16 cellular contexts compared by ENCODE assay signal in the genomic region with DNA sequence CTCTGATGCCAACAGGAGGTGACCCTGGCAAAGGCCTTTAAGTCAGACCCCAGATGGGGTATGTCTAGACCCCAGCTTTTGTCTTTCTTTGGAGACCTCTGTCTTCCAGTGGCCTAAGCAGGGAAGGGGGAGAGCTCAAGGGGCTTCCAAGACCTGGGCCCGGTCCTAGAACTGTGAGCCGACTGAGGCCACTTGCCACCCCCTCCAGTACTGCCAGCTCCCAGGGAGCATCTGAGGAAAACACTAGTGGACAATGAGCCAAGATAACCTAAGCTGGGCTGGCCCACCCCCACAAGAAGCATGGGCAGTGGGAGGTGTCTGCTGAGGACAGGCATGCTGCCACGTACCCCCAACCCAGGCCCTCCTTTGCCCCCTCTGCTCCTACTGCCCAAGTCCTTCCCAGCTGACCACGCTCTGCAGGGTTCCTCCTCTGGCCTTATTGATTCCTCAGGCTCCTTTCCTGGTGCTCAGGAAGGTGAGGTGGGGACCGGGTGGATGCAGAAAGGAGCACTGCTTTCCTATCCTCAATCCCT. TPM values are rescaled to one million over a fixed set of nuclear protein-coding genes. Genes with fewer than 3 reads are reported as not detected.
A peak's percentile ranks its signal among the peaks of the same experiment; 100 is the strongest.
DNase-seq lines count a peak whose midpoint lies in the region; ATAC-seq and TF ChIP-seq lines count a peak whose summit lies in the region.
"Had no signal": no experiment of that assay in that cellular context is flagged by ENCODE, and none has a peak within 500 bp of the region (broad histone marks: within the 10 kb centered on the region; RNA-seq: fewer than 3 reads in every experiment).

No MANE protein-coding gene starts in this region.

- POLR2A ChIA-PET in activated CD4-positive, alpha-beta memory T cell treated with anti-CD3 and anti-CD28 coated beads for 36 hours (lab: Charles Lee) = interaction anchor here (1.1 to 6.3 kb wide), 11 partner anchors 11 to 273 kb away, joined by 3 to 76 read pairs (median 12); a partner anchor contains a TSS

- H2BK5ac ChIP-seq in mesenchymal stem cell (ENCODE audit: low read depth, low read length, poor library complexity, severe bottlenecking) = no peak overlapping the region

- H3K23ac ChIP-seq in mesenchymal stem cell (ENCODE audit: low read length in 2 of 2) = no peak overlapping the region

- intact Hi-C loops in natural killer cell (cut with micrococcal nuclease) = no loop called here
- intact Hi-C loops in activated CD4-positive, alpha-beta memory T cell treated with anti-CD3 and anti-CD28 coated beads for 36 hours (cut with micrococcal nuclease) = loop anchor here (2.0 to 10.0 kb wide), 2 partner anchors 75 to 489 kb away; no protein-coding TSS in a partner anchor

- H3K27ac Mint-ChIP-seq in natural killer cell treated with Interleukin-12 subunit alpha and Interleukin-12 subunit beta and Interleukin-15 and Interleukin-18, amount 100 ng/mL, for 72 hours = peak overlapping the region in 1 of 2 donors; percentile 50
- H3K27ac Mint-ChIP-seq in natural killer cell = no peak overlapping the region
- H3K27ac Mint-ChIP-seq in activated CD4-positive, alpha-beta memory T cell treated with anti-CD3 and anti-CD28 coated beads for 36 hours = peak overlapping the region; percentile 97

- peak overlapping the region; percentile 95 to 100 for H2BK12ac ChIP-seq in mesenchymal stem cell (ENCODE audit: low read length in 2 of 2)

- peak overlapping the region; percentile 29 for H4K91ac ChIP-seq in mesenchymal stem cell (ENCODE audit: low read length)

- no peak overlapping the region for H2AK5ac ChIP-seq in mesenchymal stem cell (ENCODE audit: low read length, severe bottlenecking)

- H2BK15ac ChIP-seq in mesenchymal stem cell (ENCODE audit: low read depth, poor library complexity, severe bottlenecking) = peak overlapping the region; percentile 38

- H3K9ac ChIP-seq in mesenchymal stem cell (ENCODE audit: low read length) = no peak overlapping the region
- H3K9ac ChIP-seq: GM23248 had no signal

- 96% methylated on average over 5 of the region's 5 CpGs for WGBS in mesenchymal stem cell

- H3K4me1 ChIP-seq in mesenchymal stem cell (ENCODE audit: control insufficient read depth, insufficient read depth, low read depth, low read length) = peaks cover 15% of the 10 kb centered on the region

- no peak overlapping the region for H3K27ac ChIP-seq in mesenchymal stem cell (ENCODE audit: low read length, poor library complexity, severe bottlenecking)
- H3K27ac ChIP-seq: GM23248 had no signal

- H3K18ac ChIP-seq in mesenchymal stem cell (ENCODE audit: low read depth in 1 of 2, low read length in 2 of 2) = peak overlapping the region in 1 of 2 experiments; percentile 98

- peak overlapping the region in 1 of 2 experiments; percentile 63 for H3K4ac ChIP-seq in mesenchymal stem cell (ENCODE audit: low read depth in 1 of 2, low read length in 2 of 2)

- H3K4me3 ChIP-seq in mesenchymal stem cell (ENCODE audit: insufficient read depth in 1 of 2, low read depth in 1 of 2, low read length in 2 of 2) = no peak overlapping the region
- H3K4me3 ChIP-seq: upper lobe of right lung had no signal

- no peak overlapping the region for H3K14ac ChIP-seq in mesenchymal stem cell (ENCODE audit: low read length in 2 of 2)

- H3K9me3 ChIP-seq in mesenchymal stem cell (ENCODE audit: control insufficient read depth, low read length) = no peaks in the 10 kb centered on the region
- H3K9me3 ChIP-seq: upper lobe of right lung had no signal

- H3K4me3 Mint-ChIP-seq in natural killer cell treated with Interleukin-12 subunit alpha and Interleukin-12 subunit beta and Interleukin-15 and Interleukin-18, amount 100 ng/mL, for 72 hours = no peak overlapping the region
- no peak overlapping the region for H3K4me3 Mint-ChIP-seq in natural killer cell
- H3K4me3 Mint-ChIP-seq in activated CD4-positive, alpha-beta memory T cell treated with anti-CD3 and anti-CD28 coated beads for 36 hours = peak overlapping the region; percentile 89

- H2BK120ac ChIP-seq in mesenchymal stem cell (ENCODE audit: low read depth, low read length) = no peak overlapping the region

- peaks cover 48 to 49% of the 10 kb centered on the region in 2 donors for H3K4me1 Mint-ChIP-seq in natural killer cell treated with Interleukin-12 subunit alpha and Interleukin-12 subunit beta and Interleukin-15 and Interleukin-18, amount 100 ng/mL, for 72 hours (ENCODE audit: low read depth in 2 of 2)
- H3K4me1 Mint-ChIP-seq in natural killer cell = peaks cover 6 to 24% of the 10 kb centered on the region in 2 donors
- peaks cover 88% of the 10 kb centered on the region for H3K4me1 Mint-ChIP-seq in activated CD4-positive, alpha-beta memory T cell treated with anti-CD3 and anti-CD28 coated beads for 36 hours (ENCODE audit: low read depth)

- H3K4me2 ChIP-seq in mesenchymal stem cell (ENCODE audit: low read length, poor library complexity, severe bottlenecking) = no peak overlapping the region

- H3K79me1 ChIP-seq in mesenchymal stem cell (replicated peaks; ENCODE audit: low read length, poor library complexity, severe bottlenecking) = no peaks in the 10 kb centered on the region

- H4K8ac ChIP-seq in mesenchymal stem cell (ENCODE audit: low read length) = no peak overlapping the region

- no peaks in the 10 kb centered on the region for H3K27me3 ChIP-seq in mesenchymal stem cell (ENCODE audit: control insufficient read depth in 1 of 2, insufficient read depth in 1 of 2, low read length in 2 of 2)
- H3K27me3 ChIP-seq: upper lobe of right lung had no signal

- TF ChIP-seq CTCF in natural killer cell (IDR thresholded peaks at IDR 0.05) = no peak

- no peak overlapping the region for H2AFZ ChIP-seq in mesenchymal stem cell (ENCODE audit: low read depth, low read length)
- H2AFZ ChIP-seq: GM23248 had no signal

- peaks cover 0 to 9% of the 10 kb centered on the region in 2 experiments for H3K36me3 ChIP-seq in mesenchymal stem cell (ENCODE audit: control insufficient read depth in 1 of 2, insufficient read depth in 2 of 2, low read depth in 1 of 2, low read length in 2 of 2)

- peak; percentile 39 for DNase-seq in natural killer cell treated with Interleukin-12 subunit alpha and Interleukin-12 subunit beta and Interleukin-15 and Interleukin-18, amount 100 ng/mL, for 72 hours (ENCODE audit: low spot score)
- DNase-seq in natural killer cell = no peak
- no peak for DNase-seq in activated CD4-positive, alpha-beta memory T cell treated with anti-CD3 and anti-CD28 coated beads for 36 hours
- DNase-seq in mesenchymal stem cell = no peak
- DNase-seq in stimulated activated CD4-positive, alpha-beta T cell treated with anti-CD3 and anti-CD28 coated beads, Interleukin-1b, Interleukin-23, amount 100 ng/mL, for 48 hours = no peak
- DNase-seq in HCEC 1CT = no peak
- DNase-seq: AML-193, cerebellar nuclear complex, DMS53, foreskin fibroblast, GM23248, left ventricle myocardium superior, T1000, upper lobe of right lung had no signal

- H3K9me3 Mint-ChIP-seq in natural killer cell treated with Interleukin-12 subunit alpha and Interleukin-12 subunit beta and Interleukin-15 and Interleukin-18, amount 100 ng/mL, for 72 hours = no peaks in the 10 kb centered on the region
- H3K9me3 Mint-ChIP-seq in natural killer cell = no peaks in the 10 kb centered on the region
- H3K9me3 Mint-ChIP-seq in activated CD4-positive, alpha-beta memory T cell treated with anti-CD3 and anti-CD28 coated beads for 36 hours = no peaks in the 10 kb centered on the region

- no peak for ATAC-seq in natural killer cell treated with Interleukin-12 subunit alpha and Interleukin-12 subunit beta and Interleukin-15 and Interleukin-18, amount 100 ng/mL, for 72 hours
- ATAC-seq in natural killer cell = no peak
- no peak for ATAC-seq in HG03159 (IDR thresholded peaks at IDR 0.05; ENCODE audit: unreplicated experiment)
- no peak for ATAC-seq in HG03175 (IDR thresholded peaks at IDR 0.05; ENCODE audit: unreplicated experiment)

- peaks cover 5% of the 10 kb centered on the region for H3K36me3 Mint-ChIP-seq in natural killer cell treated with Interleukin-12 subunit alpha and Interleukin-12 subunit beta and Interleukin-15 and Interleukin-18, amount 100 ng/mL, for 72 hours
- H3K36me3 Mint-ChIP-seq in natural killer cell = no peaks in the 10 kb centered on the region
- peaks cover 81% of the 10 kb centered on the region for H3K36me3 Mint-ChIP-seq in activated CD4-positive, alpha-beta memory T cell treated with anti-CD3 and anti-CD28 coated beads for 36 hours

- H3K27me3 Mint-ChIP-seq in natural killer cell treated with Interleukin-12 subunit alpha and Interleukin-12 subunit beta and Interleukin-15 and Interleukin-18, amount 100 ng/mL, for 72 hours = peaks cover 6 to 18% of the 10 kb centered on the region in 2 donors
- peaks cover 16 to 17% of the 10 kb centered on the region in 2 donors for H3K27me3 Mint-ChIP-seq in natural killer cell (ENCODE audit: low read depth in 2 of 2)
- H3K27me3 Mint-ChIP-seq in activated CD4-positive, alpha-beta memory T cell treated with anti-CD3 and anti-CD28 coated beads for 36 hours = no peaks in the 10 kb centered on the region

- CTCF ChIA-PET in activated CD4-positive, alpha-beta memory T cell treated with anti-CD3 and anti-CD28 coated beads for 36 hours (lab: Charles Lee) = interaction anchor here (0.9 to 5.1 kb wide), 12 partner anchors 14 to 274 kb away, joined by 3 to 34 read pairs (median 6); a partner anchor contains a TSS

RNA-seq across cellular contexts. Expression of a gene that starts 21.1 kb away (rescaled TPM):
- 10 to 100 TPM; 12.0 to 23.0 TPM for total RNA-seq in natural killer cell treated with Interleukin-12 subunit alpha and Interleukin-12 subunit beta and Interleukin-15 and Interleukin-18, amount 100 ng/mL, for 72 hours
- 1 to 10 TPM; 1.1 to 2.5 (median 1.6) TPM for total RNA-seq in natural killer cell
- 100 to 1,000 TPM; 156 TPM for total RNA-seq in activated CD4-positive, alpha-beta memory T cell treated with anti-CD3 and anti-CD28 coated beads for 36 hours
- 11.0 TPM for polyA plus RNA-seq in mesenchymal stem cell (2013, experiment 1 of 2)
- 10.0 TPM for polyA plus RNA-seq in mesenchymal stem cell (2013, experiment 2 of 2)

Comparison
In these comparisons a context has a peak if more than half of its experiments do, and no peak if none do; other contexts are left out.
1. RNA of a gene that starts 21.1 kb away (total RNA-seq): 156 TPM in activated CD4-positive, alpha-beta memory T cell treated with anti-CD3 and anti-CD28 coated beads for 36 hours; 12.0 to 23.0 TPM in natural killer cell treated with Interleukin-12 subunit alpha and Interleukin-12 subunit beta and Interleukin-15 and Interleukin-18, amount 100 ng/mL, for 72 hours and 1.1 to 2.5 TPM in natural killer cell; every median in the first group is over 4 times any median in the second.